8 cellular contexts compared by ENCODE assay signal in the genomic region with DNA sequence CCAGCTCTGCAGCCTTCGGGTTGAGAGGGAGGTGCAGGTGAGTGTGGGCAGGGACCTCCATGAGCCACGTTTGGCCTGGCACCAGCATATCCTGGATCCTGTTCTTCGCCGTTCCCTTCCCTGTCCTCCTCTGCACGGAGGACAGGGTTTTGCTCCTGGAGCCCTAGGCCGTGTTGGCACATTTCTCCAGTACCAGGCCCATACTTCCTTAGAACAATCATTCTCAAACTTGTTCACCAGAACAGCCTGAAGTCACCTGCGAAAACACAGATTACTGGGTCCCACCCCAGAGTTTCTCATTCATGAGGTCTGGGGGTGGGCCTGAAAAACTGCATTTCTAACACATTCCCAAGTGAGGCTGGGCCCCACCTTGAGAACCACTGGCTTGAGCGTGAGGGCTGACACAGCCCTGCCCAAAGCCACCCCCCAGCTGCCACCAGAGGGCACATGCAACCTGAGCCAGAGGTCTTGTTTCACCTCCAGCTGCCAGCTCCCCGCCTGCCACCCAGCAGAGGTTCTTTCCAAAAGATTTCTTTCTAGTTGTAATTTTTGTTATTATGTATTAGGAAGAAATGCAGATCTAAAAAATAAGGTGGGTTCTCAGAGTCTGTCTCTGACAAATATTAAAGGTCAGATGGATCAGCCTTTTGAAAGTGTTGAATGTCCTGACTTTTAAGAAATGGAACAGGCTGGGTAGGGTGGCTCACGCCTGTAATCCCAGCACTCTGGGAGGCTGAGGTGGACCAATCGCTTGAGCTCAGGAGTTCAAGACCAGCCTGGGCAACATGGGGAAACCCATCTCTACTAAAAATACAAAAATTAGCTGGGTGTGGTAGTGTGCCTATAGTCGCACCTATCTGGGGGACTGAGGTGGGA. TPM values are rescaled to one million over a fixed set of nuclear protein-coding genes. Genes with fewer than 3 reads are reported as not detected.
DNase-seq lines count a peak whose midpoint lies in the region; ATAC-seq and TF ChIP-seq lines count a peak whose summit lies in the region.

No MANE protein-coding gene starts in this region.

- H3K27ac ChIP-seq in fibroblast of lung (ENCODE audit: insufficient read depth, low read length) = no peak overlapping the region

- ATAC-seq in GM21515 (IDR thresholded peaks at IDR 0.05; ENCODE audit: unreplicated experiment) (no peak), GM18517 (IDR thresholded peaks at IDR 0.05; ENCODE audit: unreplicated experiment) (no peak)

- no peaks in the 10 kb centered on the region for H3K4me1 ChIP-seq in fibroblast of lung (ENCODE audit: control insufficient read depth, extremely low read depth, insufficient read depth, low read length)

- peak; percentile 72 for TF ChIP-seq CTCF in GM12864 (IDR thresholded peaks at IDR 0.05; ENCODE audit: low read depth, low read length, missing control alignments)
- peak; percentile 18 to 33 for TF ChIP-seq CTCF in fibroblast of lung (conservative IDR thresholded peaks at IDR 0.05 in 1 of 2, IDR thresholded peaks at IDR 0.05 in 1 of 2; ENCODE audit: low read depth in 1 of 2, low read length in 2 of 2)
- peak; percentile 71 for TF ChIP-seq CTCF in retinal pigment epithelial cell (conservative IDR thresholded peaks at IDR 0.05; ENCODE audit: low read depth, low read length)

- no peak overlapping the region for H3K4me2 ChIP-seq in fibroblast of lung (ENCODE audit: extremely low read depth, insufficient read depth, low read length)

- H2AFZ ChIP-seq in fibroblast of lung (ENCODE audit: low read length) = no peak overlapping the region

- H3K36me3 ChIP-seq in fibroblast of lung (ENCODE audit: control insufficient read depth, insufficient read depth, low read length) = no peaks in the 10 kb centered on the region

- no peaks in the 10 kb centered on the region for H3K27me3 ChIP-seq in fibroblast of lung (ENCODE audit: control insufficient read depth, insufficient read depth, low read length)

- DNase-seq in GM12864 (ENCODE audit: low read depth) (peak; percentile 10), NCI-H2171 (lab: John Stamatoyannopoulos, UW) (peak; percentile 58), activated T-cell treated with anti-CD3 and anti-CD28 coated beads for 1 hour (ENCODE audit: low read depth) (peak; percentile 69), fibroblast of lung (ENCODE audit: low read depth in 2 of 2) (peak in 1 of 2 donors; percentile 9), retinal pigment epithelial cell (ENCODE audit: low read depth) (no peak), COLO829 (ENCODE audit: low spot score) (no peak)

- H3K4me3 ChIP-seq in GM12864 (ENCODE audit: low read depth, low read length) (no peak overlapping the region), fibroblast of lung (replicated peaks in 1 of 4; ENCODE audit: control extremely low read depth in 1 of 4, insufficient read depth in 1 of 4, low read depth in 3 of 4, low read length in 4 of 4) (no peak overlapping the region), retinal pigment epithelial cell (ENCODE audit: low read length) (no peak overlapping the region)

- no peaks in the 10 kb centered on the region for H3K79me2 ChIP-seq in fibroblast of lung (ENCODE audit: control insufficient read depth, insufficient read depth, low read length)

- H3K9ac ChIP-seq in fibroblast of lung (ENCODE audit: insufficient read depth, low read length) = no peak overlapping the region

- H4K20me1 ChIP-seq in fibroblast of lung (ENCODE audit: control insufficient read depth, extremely low read depth, insufficient read depth, low read length) = no peaks in the 10 kb centered on the region

- H3K9me3 ChIP-seq in fibroblast of lung (ENCODE audit: control insufficient read depth, insufficient read depth, low read depth, low read length) = no peaks in the 10 kb centered on the region

RNA-seq across cellular contexts. Expression of a gene that starts 39.6 kb away (rescaled TPM):
- 6.9 and 7.3 TPM in 2 replicates for total RNA-seq in fibroblast of lung
- 12.5 and 21.0 TPM in 2 replicates for polyA plus RNA-seq in fibroblast of lung
- polyA plus RNA-seq in fibroblast of lung (2012) = 11.2 and 18.5 TPM in 2 replicates
- 20.5 and 33.9 TPM in 2 replicates for polyA minus RNA-seq in fibroblast of lung (ENCODE audit: low replicate concordance)

Comparison
In these comparisons a context has a peak if more than half of its experiments do, and no peak if none do; other contexts are left out.
1. DNase-seq: peak in GM12864 (single experiment), NCI-H2171 (single experiment) and activated T-cell treated with anti-CD3 and anti-CD28 coated beads for 1 hour (single experiment); none in retinal pigment epithelial cell (single experiment) and COLO829 (single experiment).
2. Peak in every context shown above with its lines, with median percentiles within 50 percentile points of each other: CTCF ChIP-seq.